Comparison of ENCODE assay signal across 9 cellular contexts in the genomic region with DNA sequence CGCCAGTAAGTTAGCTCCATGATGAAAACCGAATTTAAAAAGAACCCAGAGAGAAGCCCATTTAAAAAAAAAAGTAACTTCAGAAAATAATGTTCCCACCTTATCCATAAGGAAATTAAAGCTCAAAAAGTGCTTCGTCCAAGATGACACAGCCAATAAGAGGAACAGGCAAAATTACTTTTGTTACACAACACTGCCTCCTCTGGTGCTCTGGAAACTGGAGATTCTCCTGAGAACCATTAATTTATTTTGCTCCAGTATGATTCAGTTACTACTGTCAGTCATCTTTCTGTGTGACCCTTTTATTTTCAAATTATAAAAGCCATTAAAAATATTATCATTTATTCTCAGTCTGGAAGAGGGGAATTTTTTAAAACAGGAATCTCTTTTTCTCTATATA. TPM values are rescaled to one million over a fixed set of nuclear protein-coding genes. Genes with fewer than 3 reads are reported as not detected.
DNase-seq lines count a peak whose midpoint lies in the region; ATAC-seq and TF ChIP-seq lines count a peak whose summit lies in the region.
"Had no signal": no experiment of that assay in that cellular context is flagged by ENCODE, and none has a peak within 500 bp of the region (broad histone marks: within the 10 kb centered on the region; RNA-seq: fewer than 3 reads in every experiment).

No MANE protein-coding gene starts in this region.

- no peak overlapping the region for H2AFZ ChIP-seq in HCT116 (ENCODE audit: low read depth, low read length, poor library complexity, severe bottlenecking)
- H2AFZ ChIP-seq in hepatocyte: no peak overlapping the region

- CTCF ChIA-PET in HCT116 (lab: Charles Lee): interaction anchor here (0.9 to 2.4 kb wide), 11 partner anchors 10 to 473 kb away, joined by 3 to 18 read pairs (median 4); partner anchors contain the start of gene FOXRED2

- WGBS in hepatocyte (ENCODE audit: low lambda C conversion rate, missing lambda C conversion rate): 78% methylated on average over 3 of the region's 3 CpGs

- no peak overlapping the region for H3K4me3 Mint-ChIP-seq in T-helper 17 cell

- no peaks in the 10 kb centered on the region for H3K36me3 ChIP-seq in HCT116 (ENCODE audit: control insufficient read depth in 1 of 2, insufficient read depth in 2 of 2, low read length in 2 of 2)
- no peaks in the 10 kb centered on the region for H3K36me3 ChIP-seq in hepatocyte (replicated peaks; ENCODE audit: insufficient read depth, low read depth)

- peaks cover 5 to 20% of the 10 kb centered on the region in 2 experiments for H3K4me1 ChIP-seq in HCT116 (ENCODE audit: control insufficient read depth in 1 of 2, insufficient read depth in 2 of 2, low read length in 2 of 2)
- H3K4me1 ChIP-seq in hepatocyte (ENCODE audit: insufficient read depth): peaks cover 7% of the 10 kb centered on the region

- H3K36me3 Mint-ChIP-seq in T-helper 17 cell (ENCODE audit: low read depth): no peaks in the 10 kb centered on the region

- peaks cover 28% of the 10 kb centered on the region for H3K4me1 Mint-ChIP-seq in T-helper 17 cell

- RAD21 ChIA-PET in HCT116 (lab: Charles Lee; ENCODE audit: low non-redundant PET in 1 of 2, low total read pairs in 2 of 2, uncharacterized antibody in 2 of 2, unreplicated experiment in 2 of 2): interaction anchor here in 1 of 2 experiments (1.4 kb wide), 1 partner anchor 227 kb away, joined by 8 read pairs; no protein-coding TSS in a partner anchor

- TF ChIP-seq CTCF in AG09319 (IDR thresholded peaks at IDR 0.05; ENCODE audit: low read depth, low read length) (peak; percentile 32), HCT116 (IDR thresholded peaks at IDR 0.05 in 2 of 3, conservative IDR thresholded peaks at IDR 0.05 in 1 of 3; ENCODE audit: borderline replicate concordance in 1 of 3, insufficient read depth in 1 of 3, low read depth in 2 of 3, low read length in 2 of 3) (peak; percentile 47 to 63 (median 56); a peak in 5 of 6 replicates), hepatocyte (IDR thresholded peaks at IDR 0.05; ENCODE audit: poor library complexity) (peak; percentile 47)

- H4K20me1 ChIP-seq in HCT116 (ENCODE audit: insufficient read depth): no peaks in the 10 kb centered on the region
- H4K20me1 ChIP-seq in hepatocyte (ENCODE audit: insufficient read depth, poor library complexity, severe bottlenecking): no peaks in the 10 kb centered on the region

- no peak overlapping the region for H3K27ac Mint-ChIP-seq in T-helper 17 cell

- no peaks in the 10 kb centered on the region for H3K79me2 ChIP-seq in HCT116 (ENCODE audit: insufficient read depth, low read length)
- peaks cover 5% of the 10 kb centered on the region for H3K79me2 ChIP-seq in hepatocyte

- POLR2A ChIA-PET in HCT116 (lab: Charles Lee): interaction anchor here (0.9 to 1.3 kb wide), 4 partner anchors 227 to 263 kb away, joined by 3 to 5 read pairs (median 4); partner anchors contain the start of gene EIF3D

- H3K4me2 ChIP-seq in HCT116 (ENCODE audit: low read length) (no peak overlapping the region), hepatocyte (no peak overlapping the region)

- H3K4me3 ChIP-seq in HCT116 (replicated peaks in 1 of 2; ENCODE audit: low read depth in 1 of 2, low read length in 2 of 2) (no peak overlapping the region), hepatocyte (no peak overlapping the region)

- no peak overlapping the region for H3K9ac ChIP-seq in HCT116 (ENCODE audit: low read length)

- intact Hi-C loops in HCT116 (cut with micrococcal nuclease): loop anchor here (2.0 kb wide), 1 partner anchor 227 kb away; no protein-coding TSS in a partner anchor

- TF ChIP-seq RAD21 in HCT116 (IDR thresholded peaks at IDR 0.05; ENCODE audit: low read depth): peak; percentile 76

- no TSS peak for BruUV-seq in HCT116 (replicated peaks; lab: Mats Ljungman, UMichigan)

- ATAC-seq in HCT116 (no peak), T-helper 17 cell (no peak), HG03354 (IDR thresholded peaks at IDR 0.05; ENCODE audit: poor library complexity, severe bottlenecking, unreplicated experiment) (no peak), HG03039 (IDR thresholded peaks at IDR 0.05; ENCODE audit: unreplicated experiment) (no peak)

- no peaks in the 10 kb centered on the region for H3K9me3 ChIP-seq in HCT116 (ENCODE audit: control insufficient read depth in 1 of 2, insufficient read depth in 1 of 2, low read depth in 1 of 2, low read length in 2 of 2)
- no peaks in the 10 kb centered on the region for H3K9me3 ChIP-seq in hepatocyte (ENCODE audit: low read depth)
- no peaks in the 10 kb centered on the region for H3K9me3 ChIP-seq in T-helper 17 cell (ENCODE audit: control insufficient read depth, low read length, poor library complexity, severe bottlenecking)

- H3K27me3 Mint-ChIP-seq in T-helper 17 cell: no peaks in the 10 kb centered on the region

- H3K27ac ChIP-seq in HCT116 (ENCODE audit: low read depth, low read length) (no peak overlapping the region), hepatocyte (no peak overlapping the region)

- H3K27me3 ChIP-seq in HCT116 (ENCODE audit: insufficient read depth, low read length) (no peaks in the 10 kb centered on the region), hepatocyte (no peaks in the 10 kb centered on the region)

- no peak for TF ChIP-seq POLR2A in HCT116 (IDR thresholded peaks at IDR 0.05; ENCODE audit: borderline replicate concordance, extremely low read depth, insufficient read depth, insufficient read length)

- no peak for DNase-seq in AG09319 (ENCODE audit: extremely low read depth, low read depth)
- DNase-seq in HCT116 (ENCODE audit: low read depth, low spot score): no peak
- DNase-seq in SW480 (ENCODE audit: low spot score): peak; percentile 30
- peak; percentile 37 for DNase-seq in hepatocyte (ENCODE audit: low spot score)
- DNase-seq in T-helper 17 cell: no peak
- DNase-seq in stimulated activated CD4-positive, alpha-beta T cell treated with anti-CD3 and anti-CD28 coated beads, Interleukin-4, amount 100 ng/mL, for 1 hour: no peak
- DNase-seq: activated CD4-positive, alpha-beta T cell treated with anti-CD3 and anti-CD28 coated beads for 48 hours had no signal

- no peaks in the 10 kb centered on the region for H3K9me2 ChIP-seq in HCT116 (ENCODE audit: insufficient read depth)
- no peaks in the 10 kb centered on the region for H3K9me2 ChIP-seq in hepatocyte (replicated peaks; ENCODE audit: insufficient read depth)

TF ChIP-seq in HCT116, 20 proteins besides CTCF, POLR2A, EP300 and RAD21:
- no peak for TF ChIP-seq EGR1 (IDR thresholded peaks at IDR 0.05; ENCODE audit: low read depth)
- no peak for TF ChIP-seq EZH2phosphoT487 (IDR thresholded peaks at IDR 0.05; ENCODE audit: borderline replicate concordance)
- TF ChIP-seq, protein P1, sequence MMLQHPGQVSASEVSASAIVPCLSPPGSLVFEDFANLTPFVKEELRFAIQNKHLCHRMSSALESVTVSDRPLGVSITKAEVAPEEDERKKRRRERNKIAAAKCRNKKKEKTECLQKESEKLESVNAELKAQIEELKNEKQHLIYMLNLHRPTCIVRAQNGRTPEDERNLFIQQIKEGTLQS (IDR thresholded peaks at IDR 0.05): no peak
- TF ChIP-seq TCF7L2 (IDR thresholded peaks at IDR 0.05; ENCODE audit: borderline replicate concordance, extremely low read depth, insufficient read depth, insufficient read length): no peak
- TF ChIP-seq EZH2 (IDR thresholded peaks at IDR 0.05): no peak
- no peak for TF ChIP-seq SP1 (IDR thresholded peaks at IDR 0.05; ENCODE audit: low read depth)
- TF ChIP-seq, protein P2, sequence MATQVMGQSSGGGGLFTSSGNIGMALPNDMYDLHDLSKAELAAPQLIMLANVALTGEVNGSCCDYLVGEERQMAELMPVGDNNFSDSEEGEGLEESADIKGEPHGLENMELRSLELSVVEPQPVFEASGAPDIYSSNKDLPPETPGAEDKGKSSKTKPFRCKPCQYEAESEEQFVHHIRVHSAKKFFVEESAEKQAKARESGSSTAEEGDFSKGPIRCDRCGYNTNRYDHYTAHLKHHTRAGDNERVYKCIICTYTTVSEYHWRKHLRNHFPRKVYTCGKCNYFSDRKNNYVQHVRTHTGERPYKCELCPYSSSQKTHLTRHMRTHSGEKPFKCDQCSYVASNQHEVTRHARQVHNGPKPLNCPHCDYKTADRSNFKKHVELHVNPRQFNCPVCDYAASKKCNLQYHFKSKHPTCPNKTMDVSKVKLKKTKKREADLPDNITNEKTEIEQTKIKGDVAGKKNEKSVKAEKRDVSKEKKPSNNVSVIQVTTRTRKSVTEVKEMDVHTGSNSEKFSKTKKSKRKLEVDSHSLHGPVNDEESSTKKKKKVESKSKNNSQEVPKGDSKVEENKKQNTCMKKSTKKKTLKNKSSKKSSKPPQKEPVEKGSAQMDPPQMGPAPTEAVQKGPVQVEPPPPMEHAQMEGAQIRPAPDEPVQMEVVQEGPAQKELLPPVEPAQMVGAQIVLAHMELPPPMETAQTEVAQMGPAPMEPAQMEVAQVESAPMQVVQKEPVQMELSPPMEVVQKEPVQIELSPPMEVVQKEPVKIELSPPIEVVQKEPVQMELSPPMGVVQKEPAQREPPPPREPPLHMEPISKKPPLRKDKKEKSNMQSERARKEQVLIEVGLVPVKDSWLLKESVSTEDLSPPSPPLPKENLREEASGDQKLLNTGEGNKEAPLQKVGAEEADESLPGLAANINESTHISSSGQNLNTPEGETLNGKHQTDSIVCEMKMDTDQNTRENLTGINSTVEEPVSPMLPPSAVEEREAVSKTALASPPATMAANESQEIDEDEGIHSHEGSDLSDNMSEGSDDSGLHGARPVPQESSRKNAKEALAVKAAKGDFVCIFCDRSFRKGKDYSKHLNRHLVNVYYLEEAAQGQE (IDR thresholded peaks at IDR 0.05; ENCODE audit: low read depth): no peak
- no peak for TF ChIP-seq POLR2AphosphoS5 (IDR thresholded peaks at IDR 0.05; ENCODE audit: low read depth, low read length)

RNA-seq across cellular contexts. Expression of gene IFT27, which starts 2.0 kb away (rescaled TPM):
- 23.2 TPM for total RNA-seq in HCT116 (2021; ENCODE audit: unreplicated experiment)
- polyA plus RNA-seq in HCT116 (2012): 12.3 and 14.7 TPM in 2 replicates
- 13.7 and 15.3 TPM in 2 replicates for total RNA-seq in hepatocyte
- 25.3 and 36.4 TPM in 2 replicates for polyA plus RNA-seq in hepatocyte
- total RNA-seq in T-helper 17 cell: 10 to 100 TPM; 14.7 to 20.7 TPM

RNA-seq across cellular contexts. Expression of gene PVALB, which starts 42.9 kb away (rescaled TPM):
- not detected for total RNA-seq in HCT116 (2021; ENCODE audit: unreplicated experiment)
- polyA plus RNA-seq in HCT116 (2012): not detected in 2 replicates
- total RNA-seq in hepatocyte: not detected in 2 replicates
- polyA plus RNA-seq in hepatocyte: 0.30 TPM in 1 of 2 replicates, not detected in the other
- 1 to 10 TPM in 1 of 2 donors, not detected in 1; 7.4 TPM for total RNA-seq in T-helper 17 cell

Comparison
In these comparisons a context has a peak if more than half of its experiments do, and no peak if none do; other contexts are left out.
1. DNase-seq: peak in SW480 (single experiment) and hepatocyte (single experiment); none in AG09319 (single experiment), HCT116 (single experiment), T-helper 17 cell (0 of 3) and stimulated activated CD4-positive, alpha-beta T cell treated with anti-CD3 and anti-CD28 coated beads, Interleukin-4, amount 100 ng/mL, for 1 hour (single experiment).
2. Peak in every context shown above with its lines, with median percentiles within 50 percentile points of each other: CTCF ChIP-seq.